Comparison of ENCODE assay signal across 15 cellular contexts in the genomic region with DNA sequence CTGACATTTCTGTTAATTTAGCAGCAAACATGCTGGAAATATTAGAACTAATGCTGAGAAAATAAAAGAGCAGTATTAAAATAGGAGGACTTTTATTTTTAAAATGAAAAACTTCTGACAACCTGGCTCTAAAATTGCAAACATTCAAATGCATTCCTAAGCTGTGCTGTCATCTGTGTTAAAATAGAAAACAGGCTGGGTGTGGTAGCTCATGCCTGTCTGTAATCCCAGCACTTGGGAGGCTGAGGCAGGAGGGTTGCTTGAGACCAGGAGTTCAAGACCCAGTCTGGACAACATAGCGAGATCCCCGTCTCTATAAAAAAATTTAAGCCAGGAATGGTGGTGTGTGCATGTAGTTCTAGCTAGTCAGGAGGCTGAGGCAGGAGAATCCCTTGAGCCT. TPM values are rescaled to one million over a fixed set of nuclear protein-coding genes. Genes with fewer than 3 reads are reported as not detected.
A peak's percentile ranks its signal among the peaks of the same experiment; 100 is the strongest.
DNase-seq lines count a peak whose midpoint lies in the region; ATAC-seq, FAIRE-seq and TF ChIP-seq lines count a peak whose summit lies in the region.
"Had no signal": no experiment of that assay in that cellular context is flagged by ENCODE, and none has a peak within 500 bp of the region (broad histone marks: within the 10 kb centered on the region; RNA-seq: fewer than 3 reads in every experiment).

No MANE protein-coding gene starts in this region.

- no peaks in the 10 kb centered on the region for H3K4me1 Mint-ChIP-seq in CD4-positive, alpha-beta T cell (ENCODE audit: low read depth)
- H3K4me1 Mint-ChIP-seq: WTC11 had no signal

- H3K27ac Mint-ChIP-seq in CD4-positive, alpha-beta T cell: no peak overlapping the region
- H3K27ac Mint-ChIP-seq: activated T-helper 2 cell treated with anti-CD3 and anti-CD28 coated beads, Interferon-gamma antibody, Interleukin-2, Interleukin-4, amounts not matched to agents 10 μg/mL and 5 μg/mL and 100 μg/mL, durations not matched to agents 14 hours and 24 hours and 36 hours; neural progenitor cell; WTC11 had no signal

- CTCF ChIA-PET in CD4-positive, alpha-beta T cell (lab: Charles Lee): no interaction called here

- no peaks in the 10 kb centered on the region for H3K9me3 Mint-ChIP-seq in CD4-positive, alpha-beta T cell
- H3K9me3 Mint-ChIP-seq: activated T-helper 2 cell treated with anti-CD3 and anti-CD28 coated beads, Interferon-gamma antibody, Interleukin-2, Interleukin-4, amounts not matched to agents 10 μg/mL and 5 μg/mL and 100 μg/mL, durations not matched to agents 14 hours and 24 hours and 36 hours; neural progenitor cell had no signal

- no peaks in the 10 kb centered on the region for H3K27me3 ChIP-seq in CD4-positive, alpha-beta T cell (ENCODE audit: control insufficient read depth, insufficient read depth, low read length)
- H3K27me3 ChIP-seq: neural progenitor cell had no signal

- no peak overlapping the region for H3K27ac ChIP-seq in CD4-positive, alpha-beta T cell (ENCODE audit: low read depth, low read length)
- H3K27ac ChIP-seq: neural progenitor cell had no signal

- H3K9me3 ChIP-seq in CD4-positive, alpha-beta T cell (ENCODE audit: control insufficient read depth, low read length): no peaks in the 10 kb centered on the region

- no peak for TF ChIP-seq CTCF in CD4-positive, alpha-beta T cell (IDR thresholded peaks at IDR 0.05)

- peak; percentile 66 for ATAC-seq in sciatic nerve
- no peak for ATAC-seq in CD4-positive, alpha-beta T cell (ENCODE audit: poor library complexity)

- no peak overlapping the region for H3K4me3 Mint-ChIP-seq in CD4-positive, alpha-beta T cell
- H3K4me3 Mint-ChIP-seq: neural progenitor cell, WTC11 had no signal

- H3K36me3 Mint-ChIP-seq in CD4-positive, alpha-beta T cell (ENCODE audit: low read depth): peaks cover 75% of the 10 kb centered on the region

- H3K27me3 Mint-ChIP-seq in CD4-positive, alpha-beta T cell: no peaks in the 10 kb centered on the region

- FAIRE-seq in GM12892 (lab: Jason Lieb, UNC): peak; percentile 27

- POLR2A ChIA-PET in CD4-positive, alpha-beta T cell (lab: Charles Lee): no interaction called here

- no peak for TF ChIP-seq POLR2A in GM12892 (IDR thresholded peaks at IDR 0.05; ENCODE audit: low read depth, low read length)

- intact Hi-C loops in sciatic nerve (cut with DNase I): no loop called here
- intact Hi-C loops in CD4-positive, alpha-beta T cell (cut with DNase I, micrococcal nuclease): loop anchor here in 1 of 2 experiments (5.0 kb wide), 1 partner anchor 288 kb away; no protein-coding TSS in a partner anchor

- no peak for DNase-seq in GM12892 (ENCODE audit: insufficient read length)
- peak; percentile 64 for DNase-seq in RPMI7951 (ENCODE audit: low read depth)
- peak; percentile 65 for DNase-seq in fibroblast of peridontal ligament (ENCODE audit: extremely low read depth)
- DNase-seq in sciatic nerve (ENCODE audit: low spot score): no peak
- no peak for DNase-seq in hippocampal formation (lab: John Stamatoyannopoulos, UW)
- DNase-seq in ureter (ENCODE audit: low spot score): no peak
- DNase-seq in SW480 (ENCODE audit: low spot score): no peak
- no peak for DNase-seq in CD4-positive, alpha-beta T cell
- DNase-seq: cortex of kidney; DMS53; MM.1S; NK-92 treated with Interleukin-12 subunit alpha and Interleukin-12 subunit beta, amount 100 ng/mL, for 24 hours had no signal

RNA-seq across cellular contexts. Expression of a gene that starts 44.6 kb away (rescaled TPM):
- 6.9 TPM for polyA plus RNA-seq in GM12892 (2012; ENCODE audit: missing spikeins)
- total RNA-seq in RPMI7951 (2014; rRNA removed; shearing (Covaris generic)): 11.1 and 14.7 TPM in 2 replicates
- total RNA-seq in sciatic nerve: 29.4 TPM
- 19.4 TPM for total RNA-seq in ureter
- 10 to 100 TPM; 12.2 to 15.8 TPM for total RNA-seq in CD4-positive, alpha-beta T cell

Comparison
In these comparisons a context has a peak if more than half of its experiments do, and no peak if none do; other contexts are left out.
1. DNase-seq: peak in RPMI7951 (single experiment) and fibroblast of peridontal ligament (single experiment); none in GM12892 (single experiment), sciatic nerve (single experiment), hippocampal formation (0 of 2), ureter (single experiment), SW480 (single experiment) and CD4-positive, alpha-beta T cell (0 of 10).